24 cellular contexts compared by ENCODE assay signal in the genomic region with DNA sequence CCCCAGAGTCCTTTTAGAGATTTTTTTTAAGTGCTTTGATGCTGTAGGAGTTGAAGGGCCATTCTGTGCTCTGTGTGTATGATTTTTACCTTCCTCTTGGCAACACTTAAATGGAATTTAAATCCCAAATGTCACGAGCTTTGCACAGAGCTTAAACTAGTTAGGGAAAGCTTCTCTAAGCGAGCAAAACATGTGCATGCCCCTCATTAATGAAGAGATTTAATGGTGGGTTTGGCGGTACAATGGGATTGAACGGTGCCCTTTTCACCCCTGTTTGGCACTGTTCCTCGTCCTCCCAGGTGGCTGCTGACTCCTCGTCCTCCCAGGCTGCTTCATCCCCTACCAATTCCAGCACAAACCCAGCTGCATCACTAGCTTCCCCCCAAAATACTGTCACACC.
"Had no signal": no experiment of that assay in that cellular context is flagged by ENCODE, and none has a peak within 500 bp of the region (broad histone marks: within the 10 kb centered on the region; RNA-seq: fewer than 3 reads in every experiment).

No MANE protein-coding gene starts in this region.

- H3K4me1 Mint-ChIP-seq: activated naive CD8-positive, alpha-beta T cell treated with anti-CD3 and anti-CD28 coated beads, Interleukin-2, amount 10 ng/mL, durations not matched to agents 7 days and 5 days had no signal

- H3K4me3 Mint-ChIP-seq: activated CD8-positive, alpha-beta T cell treated with anti-CD3 and anti-CD28 coated beads, Interleukin-2, amount 10 ng/mL, durations not matched to agents 7 days and 5 days; activated naive CD8-positive, alpha-beta T cell treated with anti-CD3 and anti-CD28 coated beads, Interleukin-2, amount 10 ng/mL, durations not matched to agents 7 days and 5 days; T-helper 1 cell treated with Interleukin-12 subunit alpha and Interleukin-12 subunit beta and Interleukin-4 antibody, amounts not matched to agents 30 μg/mL and 1 μg/mL, for 36 hours; WTC11 had no signal

- H3K9me3 ChIP-seq: adrenal gland had no signal

- H3K4me3 ChIP-seq: adrenal gland had no signal

- H3K27ac ChIP-seq: adrenal gland had no signal

- ATAC-seq: activated CD8-positive, alpha-beta T cell treated with anti-CD3 and anti-CD28 coated beads, Interleukin-2, amount 10 ng/mL, durations not matched to agents 7 days and 5 days; PC-3; WTC11 had no signal

- H3K27me3 ChIP-seq: adrenal gland had no signal

- H3K36me3 Mint-ChIP-seq: activated naive CD8-positive, alpha-beta T cell treated with anti-CD3 and anti-CD28 coated beads, Interleukin-2, amount 10 ng/mL, durations not matched to agents 7 days and 5 days; WTC11 had no signal

- H3K27ac Mint-ChIP-seq: activated CD8-positive, alpha-beta T cell treated with anti-CD3 and anti-CD28 coated beads, Interleukin-2, amount 10 ng/mL, durations not matched to agents 7 days and 5 days; activated naive CD8-positive, alpha-beta T cell treated with anti-CD3 and anti-CD28 coated beads, Interleukin-2, amount 10 ng/mL, durations not matched to agents 7 days and 5 days; T-helper 1 cell treated with Interleukin-12 subunit alpha and Interleukin-12 subunit beta and Interleukin-4 antibody, amounts not matched to agents 30 μg/mL and 1 μg/mL, for 36 hours; WTC11 had no signal

- H3K36me3 ChIP-seq: adrenal gland had no signal

- H3K4me1 ChIP-seq: adrenal gland had no signal

- DNase-seq: activated CD4-positive, alpha-beta T cell treated with anti-CD3 and anti-CD28 coated beads for 48 hours; activated CD4-positive, alpha-beta T cell treated with anti-CD3 and anti-CD28 coated beads, Interleukin-2, amount 50 U/mL, for 4 hours; activated CD4-positive, CD25-positive, alpha-beta regulatory T cell treated with anti-CD3 and anti-CD28 coated beads, Interleukin-2, amount 50 U/mL, for 72 hours; activated CD8-positive, alpha-beta memory T cell treated with anti-CD3 and anti-CD28 coated beads, Interleukin-2, amount 50 U/mL, for 48 hours; activated CD8-positive, alpha-beta T cell treated with anti-CD3 and anti-CD28 coated beads, Interleukin-2, amount 10 ng/mL, durations not matched to agents 7 days and 5 days; activated naive CD4-positive, alpha-beta T cell treated with anti-CD3 and anti-CD28 coated beads, Interleukin-2, amount 50 U/mL, for 16 hours; activated naive CD8-positive, alpha-beta T cell treated with anti-CD3 and anti-CD28 coated beads, Interleukin-2, amount 10 ng/mL, durations not matched to agents 7 days and 5 days; activated T-cell treated with anti-CD3 and anti-CD28 coated beads, Interleukin-2, amount 50 U/mL, for 1 hour; adrenal gland; anterior cingulate cortex; cerebellar nuclear complex; Kasumi-1; KBM-7; NCI-H1048; NCI-H1436 treated with DMSO at 0.1 percent for 48 hours; NCI-H1930; NCI-H345; NCI-H510A; NCI-H774; PC-3; SHP77; T-helper 9 cell had no signal
